Comparison of ENCODE assay signal across 14 cellular contexts in the genomic region with DNA sequence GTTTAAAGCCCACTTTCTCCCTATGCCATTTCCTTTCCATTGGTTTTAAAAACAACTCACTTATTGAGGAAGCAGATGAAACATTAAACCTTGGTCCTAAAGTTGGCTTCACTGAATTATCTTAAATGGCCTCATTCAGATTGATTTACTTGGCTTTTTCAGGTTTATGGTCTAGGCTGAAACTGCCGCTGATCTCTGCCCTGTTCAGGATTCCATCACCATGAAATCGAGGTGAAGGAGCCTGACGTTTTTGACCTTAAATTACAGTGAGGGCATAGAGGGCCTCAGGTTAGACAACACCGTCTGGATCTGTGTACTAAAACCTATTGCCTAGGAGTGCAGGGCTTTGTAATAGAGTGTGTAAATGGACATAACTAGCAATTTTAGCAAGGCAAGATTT.
A peak's percentile ranks its signal among the peaks of the same experiment; 100 is the strongest.
DNase-seq lines count a peak whose midpoint lies in the region; TF ChIP-seq lines count a peak whose summit lies in the region.
"Had no signal": no experiment of that assay in that cellular context is flagged by ENCODE, and none has a peak within 500 bp of the region (broad histone marks: within the 10 kb centered on the region; RNA-seq: fewer than 3 reads in every experiment).

No MANE protein-coding gene starts in this region.

- no peak overlapping the region for H3K9ac ChIP-seq in mesendoderm (ENCODE audit: low read length)
- H3K9ac ChIP-seq: GM23248 had no signal

- no peak for TF ChIP-seq POLR2A in ovary (IDR thresholded peaks at IDR 0.05)

- H3K4me3 ChIP-seq in mesendoderm (ENCODE audit: low read length) (no peak overlapping the region), ovary (no peak overlapping the region)
- H3K4me3 ChIP-seq: GM23248 had no signal

- no peak overlapping the region for H3K56ac ChIP-seq in mesendoderm (ENCODE audit: low read length)

- H3K36me3 ChIP-seq in mesendoderm (ENCODE audit: control insufficient read depth, insufficient read depth, low read length) (no peaks in the 10 kb centered on the region), ovary (no peaks in the 10 kb centered on the region)

- H3K79me2 ChIP-seq in mesendoderm (ENCODE audit: control insufficient read depth, insufficient read depth, low read length): no peaks in the 10 kb centered on the region

- peaks cover 18% of the 10 kb centered on the region for H3K4me1 Mint-ChIP-seq in nephron progenitor cell
- H3K4me1 Mint-ChIP-seq: CD4-positive, CD25-positive, alpha-beta regulatory T cell; H9 had no signal

- H3K36me3 Mint-ChIP-seq in nephron progenitor cell (ENCODE audit: low read depth): no peaks in the 10 kb centered on the region
- H3K36me3 Mint-ChIP-seq: CD4-positive, CD25-positive, alpha-beta regulatory T cell; CD8-positive, alpha-beta T cell had no signal

- H3K4me2 ChIP-seq in mesendoderm (ENCODE audit: low read length): no peak overlapping the region

- H3K23ac ChIP-seq in mesendoderm (ENCODE audit: low read length): no peak overlapping the region

- no peak overlapping the region for H2AK5ac ChIP-seq in mesendoderm (ENCODE audit: low read length)

- no peak overlapping the region for H3K18ac ChIP-seq in mesendoderm (ENCODE audit: low read length)

- no CpG with 5 or more reads among the region's 4 CpGs for WGBS in mesendoderm (ENCODE audit: extremely low coverage, insufficient coverage, low lambda C conversion rate)
- WGBS in ovary, 3 donors: 75 to 79% (median 76%) methylated on average over 4 of the region's 4 CpGs

- no peaks in the 10 kb centered on the region for H3K9me3 Mint-ChIP-seq in nephron progenitor cell
- H3K9me3 Mint-ChIP-seq: CD4-positive, CD25-positive, alpha-beta regulatory T cell; CD8-positive, alpha-beta T cell; H9 had no signal

- H3K27me3 Mint-ChIP-seq in nephron progenitor cell (ENCODE audit: low read depth, poor library complexity): peaks cover 4% of the 10 kb centered on the region
- H3K27me3 Mint-ChIP-seq: CD4-positive, CD25-positive, alpha-beta regulatory T cell had no signal

- no peak overlapping the region for H2BK15ac ChIP-seq in mesendoderm (replicated peaks; ENCODE audit: low read depth)

- H3K27ac Mint-ChIP-seq in nephron progenitor cell: peak overlapping the region; percentile 62
- H3K27ac Mint-ChIP-seq: CD4-positive, CD25-positive, alpha-beta regulatory T cell; CD8-positive, alpha-beta T cell; H9 had no signal

- H3K9me3 ChIP-seq in ovary: no peaks in the 10 kb centered on the region
- H3K9me3 ChIP-seq: Caco-2 had no signal

- H2BK5ac ChIP-seq in mesendoderm (ENCODE audit: low read length): no peak overlapping the region

- TF ChIP-seq EP300 in ovary (IDR thresholded peaks at IDR 0.05): no peak

- TF ChIP-seq CTCF in nephron progenitor cell (IDR thresholded peaks at IDR 0.05): no peak
- no peak for TF ChIP-seq CTCF in ovary (IDR thresholded peaks at IDR 0.05)

- H3K27ac ChIP-seq in mesendoderm (ENCODE audit: low read depth, low read length) (no peak overlapping the region), ovary (no peak overlapping the region)
- H3K27ac ChIP-seq: GM23248 had no signal

- no peak overlapping the region for H4K8ac ChIP-seq in mesendoderm (ENCODE audit: low read depth, low read length)

- H3K4me3 Mint-ChIP-seq in nephron progenitor cell: no peak overlapping the region
- H3K4me3 Mint-ChIP-seq: CD4-positive, CD25-positive, alpha-beta regulatory T cell; CD8-positive, alpha-beta T cell; H9 had no signal

- H3K4me1 ChIP-seq in mesendoderm (ENCODE audit: control insufficient read depth, low read depth, low read length) (no peaks in the 10 kb centered on the region), ovary (ENCODE audit: insufficient read depth) (no peaks in the 10 kb centered on the region)
- H3K4me1 ChIP-seq: Caco-2 had no signal

- no peak overlapping the region for H2BK120ac ChIP-seq in mesendoderm (ENCODE audit: low read depth, low read length)

- DNase-seq in NCI-H2227 (lab: John Stamatoyannopoulos, UW; ENCODE audit: unreplicated experiment) (peak; percentile 22), left kidney (ENCODE audit: low read depth, low spot score) (peak; percentile 18), nephron progenitor cell (no peak), NCI-H2171 (lab: John Stamatoyannopoulos, UW) (no peak), mesendoderm (no peak), ovary (no peak)
- DNase-seq: C1 segment of cervical spinal cord; Caco-2; CD4-positive, CD25-positive, alpha-beta regulatory T cell; CD8-positive, alpha-beta T cell; DMS153; DND-41; GM23248; H9 had no signal

- H3K27me3 ChIP-seq in mesendoderm (ENCODE audit: insufficient read depth, low read length, poor library complexity) (no peaks in the 10 kb centered on the region), ovary (no peaks in the 10 kb centered on the region)

- no peaks in the 10 kb centered on the region for H3K79me1 ChIP-seq in mesendoderm (ENCODE audit: low read length)

- intact Hi-C loops in ovary (cut with DNase I): no loop called here

- H3K4ac ChIP-seq in mesendoderm (ENCODE audit: low read depth, low read length): no peak overlapping the region

- H4K5ac ChIP-seq in mesendoderm (ENCODE audit: low read length): no peak overlapping the region

Comparison
In these comparisons a context has a peak if more than half of its experiments do, and no peak if none do; other contexts are left out.
1. DNase-seq: peak in NCI-H2227 (single experiment) and left kidney (single experiment); none in nephron progenitor cell (single experiment), NCI-H2171 (single experiment), mesendoderm (single experiment) and ovary (0 of 5).